20 cellular contexts compared by ENCODE assay signal in the genomic region with DNA sequence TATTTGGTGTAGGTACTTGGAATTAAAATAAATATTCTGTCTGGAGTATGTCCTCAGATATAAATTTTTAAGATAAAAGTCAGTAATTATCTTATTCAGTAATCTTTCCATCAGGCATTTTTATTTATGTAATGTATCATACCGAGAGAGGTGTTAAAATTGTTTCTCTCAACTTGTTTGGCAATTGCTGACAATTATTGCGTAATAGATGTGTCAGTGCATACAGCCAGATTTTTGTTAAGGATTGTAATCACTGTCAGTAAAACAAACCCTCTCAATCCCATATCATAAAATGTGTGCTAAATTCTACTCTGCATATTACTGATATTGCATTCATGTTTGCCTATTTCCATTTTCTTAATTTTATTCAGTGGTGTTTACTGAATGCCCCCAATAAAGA.
"Had no signal": no experiment of that assay in that cellular context is flagged by ENCODE, and none has a peak within 500 bp of the region (broad histone marks: within the 10 kb centered on the region; RNA-seq: fewer than 3 reads in every experiment).

No MANE protein-coding gene starts in this region.

- DNase-seq: activated CD4-positive, alpha-beta T cell treated with anti-CD3 and anti-CD28 coated beads for 1 hour; activated CD4-positive, alpha-beta T cell treated with anti-CD3 and anti-CD28 coated beads, Interleukin-2, amount 50 U/mL, for 1 hour; activated naive CD4-positive, alpha-beta T cell; activated T-cell treated with anti-CD3 and anti-CD28 coated beads, Interleukin-2, amount 50 U/mL, for 24 hours; dermis blood vessel endothelial cell; effector CD8-positive, alpha-beta T cell; heart left ventricle; islet precursor cell; left colon; ovary; spleen; stimulated activated CD4-positive, alpha-beta T cell treated with anti-CD3 and anti-CD28 coated beads, Interleukin-4, amount 100 ng/mL, for 1 hour; stimulated activated naive CD4-positive, alpha-beta T cell treated with Interleukin-2 at 50 U/mL for 16 hours had no signal

- H3K9me3 ChIP-seq: neutrophil, ovary, prostate gland, thoracic aorta, vagina had no signal

- ATAC-seq: esophagus mucosa, heart left ventricle, left colon had no signal

- H3K27me3 ChIP-seq: cardiac muscle cell, heart left ventricle, neutrophil, ovary, spleen, vagina had no signal

- H3K4me1 ChIP-seq: heart left ventricle, prostate gland, spleen, vagina had no signal

- H3K36me3 ChIP-seq: cardiac muscle cell, heart left ventricle, neutrophil, ovary, prostate gland, spleen, thoracic aorta, vagina had no signal

- FAIRE-seq: TTC549 had no signal

- H3K27ac ChIP-seq: cardiac muscle cell, heart left ventricle, neutrophil, ovary, prostate gland, spleen, thoracic aorta, vagina had no signal

- H3K4me3 ChIP-seq: cardiac muscle cell, heart left ventricle, ovary, prostate gland, spleen, thoracic aorta, vagina had no signal
